27 cellular contexts compared by ENCODE assay signal in genomic region chr21:34941162-34941561, GRCh38.
A peak's percentile ranks its signal among the peaks of the same experiment; 100 is the strongest.
DNase-seq lines count a peak whose midpoint lies in the region; ATAC-seq, FAIRE-seq and TF ChIP-seq lines count a peak whose summit lies in the region.
"Had no signal": no experiment of that assay in that cellular context is flagged by ENCODE, and none has a peak within 500 bp of the region (broad histone marks: within the 10 kb centered on the region; RNA-seq: fewer than 3 reads in every experiment).

No MANE protein-coding gene starts in this region.

- peak overlapping the region; percentile 21 for H3K27ac Mint-ChIP-seq in activated CD8-positive, alpha-beta T cell treated with anti-CD3 and anti-CD28 coated beads for 36 hours
- H3K27ac Mint-ChIP-seq in activated CD8-positive, alpha-beta T cell treated with anti-CD3 and anti-CD28 coated beads, Interleukin-2, amount 10 ng/mL, durations not matched to agents 7 days and 5 days, result no peak overlapping the region
- peak overlapping the region; percentile 58 for H3K27ac Mint-ChIP-seq in central memory CD8-positive, alpha-beta T cell (ENCODE audit: low read depth)
- H3K27ac Mint-ChIP-seq: activated CD4-positive, alpha-beta memory T cell treated with anti-CD3 and anti-CD28 coated beads for 36 hours had no signal

- no peaks in the 10 kb centered on the region for H3K9me3 Mint-ChIP-seq in activated CD8-positive, alpha-beta T cell treated with anti-CD3 and anti-CD28 coated beads for 36 hours
- no peaks in the 10 kb centered on the region for H3K9me3 Mint-ChIP-seq in activated CD8-positive, alpha-beta T cell treated with anti-CD3 and anti-CD28 coated beads, Interleukin-2, amount 10 ng/mL, durations not matched to agents 7 days and 5 days (ENCODE audit: insufficient read depth)
- no peaks in the 10 kb centered on the region for H3K9me3 Mint-ChIP-seq in central memory CD8-positive, alpha-beta T cell
- H3K9me3 Mint-ChIP-seq: activated CD4-positive, alpha-beta memory T cell treated with anti-CD3 and anti-CD28 coated beads for 36 hours had no signal

- WGBS in pancreas, 2 donors, result 50 to 51% methylated on average over 2 of the region's 2 CpGs

- FAIRE-seq in pancreas (lab: Jason Lieb, UNC), result no peak
- FAIRE-seq: endothelial cell of umbilical vein had no signal

- CTCF ChIA-PET in activated CD8-positive, alpha-beta T cell treated with anti-CD3 and anti-CD28 coated beads for 36 hours (lab: Charles Lee), result interaction anchor here (1.1 to 1.4 kb wide), 2 partner anchors 45 to 49 kb away, joined by 3 read pairs; no protein-coding TSS in a partner anchor
- CTCF ChIA-PET in activated CD8-positive, alpha-beta T cell treated with anti-CD3 and anti-CD28 coated beads, Interleukin-2, amount 10 ng/mL, durations not matched to agents 7 days and 5 days (lab: Charles Lee), result no interaction called here

- H3K4me3 ChIP-seq in neutrophil (ENCODE audit: low read depth in 1 of 2, low read length in 1 of 2) (no peak overlapping the region), pancreas (no peak overlapping the region)
- H3K4me3 ChIP-seq: psoas muscle, tibial artery had no signal

- intact Hi-C loops in activated CD8-positive, alpha-beta T cell treated with anti-CD3 and anti-CD28 coated beads for 36 hours (cut with micrococcal nuclease), result loop anchor here (5.0 kb wide), 1 partner anchor 106 kb away; the partner anchor contains the start of gene RUNX1
- intact Hi-C loops in pancreas (cut with DNase I), result no loop called here

- H3K36me3 ChIP-seq in neutrophil, result no peaks in the 10 kb centered on the region
- H3K36me3 ChIP-seq in pancreas, result no peaks in the 10 kb centered on the region
- H3K36me3 ChIP-seq: tibial artery had no signal

- TF ChIP-seq CTCF in activated CD8-positive, alpha-beta T cell treated with anti-CD3 and anti-CD28 coated beads for 36 hours (IDR thresholded peaks at IDR 0.05), result no peak
- TF ChIP-seq CTCF in neutrophil (IDR thresholded peaks at IDR 0.05) (no peak), pancreas (IDR thresholded peaks at IDR 0.05) (no peak)

- no peaks in the 10 kb centered on the region for H3K9me3 ChIP-seq in neutrophil
- no peaks in the 10 kb centered on the region for H3K9me3 ChIP-seq in pancreas
- H3K9me3 ChIP-seq: psoas muscle, SK-N-SH, tibial artery had no signal

- H3K27ac ChIP-seq in neutrophil, result peak overlapping the region; percentile 56
- no peak overlapping the region for H3K27ac ChIP-seq in pancreas
- H3K27ac ChIP-seq: psoas muscle, RWPE1, tibial artery had no signal

- H3K27me3 ChIP-seq in neutrophil (no peaks in the 10 kb centered on the region), pancreas (peaks cover 0 to 3% (median 0%) of the 10 kb centered on the region in 4 donors)

- peaks cover 29 to 69% of the 10 kb centered on the region in 2 experiments for H3K4me1 ChIP-seq in neutrophil (ENCODE audit: control insufficient read depth in 1 of 2, insufficient read depth in 1 of 2, low read depth in 1 of 2, low read length in 1 of 2)
- no peaks in the 10 kb centered on the region for H3K4me1 ChIP-seq in pancreas
- H3K4me1 ChIP-seq: psoas muscle, tibial artery had no signal

- POLR2A ChIA-PET in activated CD8-positive, alpha-beta T cell treated with anti-CD3 and anti-CD28 coated beads for 36 hours (lab: Charles Lee), result interaction anchor here (1.4 kb wide), 1 partner anchor 54 kb away, joined by 7 read pairs; no protein-coding TSS in a partner anchor
- POLR2A ChIA-PET in activated CD8-positive, alpha-beta T cell treated with anti-CD3 and anti-CD28 coated beads, Interleukin-2, amount 10 ng/mL, durations not matched to agents 7 days and 5 days (lab: Charles Lee), result no interaction called here

- no peak overlapping the region for H3K4me3 Mint-ChIP-seq in activated CD8-positive, alpha-beta T cell treated with anti-CD3 and anti-CD28 coated beads for 36 hours
- no peak overlapping the region for H3K4me3 Mint-ChIP-seq in activated CD8-positive, alpha-beta T cell treated with anti-CD3 and anti-CD28 coated beads, Interleukin-2, amount 10 ng/mL, durations not matched to agents 7 days and 5 days
- no peak overlapping the region for H3K4me3 Mint-ChIP-seq in central memory CD8-positive, alpha-beta T cell
- H3K4me3 Mint-ChIP-seq: activated CD4-positive, alpha-beta memory T cell treated with anti-CD3 and anti-CD28 coated beads for 36 hours had no signal

- no peak for DNase-seq in activated CD8-positive, alpha-beta T cell treated with anti-CD3 and anti-CD28 coated beads for 36 hours
- DNase-seq in activated CD8-positive, alpha-beta T cell treated with anti-CD3 and anti-CD28 coated beads, Interleukin-2, amount 10 ng/mL, durations not matched to agents 7 days and 5 days, result no peak
- DNase-seq in OCI-M1 (lab: John Stamatoyannopoulos, UW), result peak; percentile 23
- DNase-seq in central memory CD8-positive, alpha-beta T cell (ENCODE audit: low spot score in 2 of 2), result no peak
- no peak for DNase-seq in DMS153 treated with DMSO at 0.1 percent for 48 hours (lab: John Stamatoyannopoulos, UW; ENCODE audit: unreplicated experiment)
- no peak for DNase-seq in stimulated activated naive CD4-positive, alpha-beta T cell treated with Interleukin-2 at 50 U/mL for 16 hours (lab: John Stamatoyannopoulos, UW)
- DNase-seq in pancreas, result no peak
- DNase-seq: 8988T; activated CD4-positive, alpha-beta memory T cell treated with anti-CD3 and anti-CD28 coated beads for 36 hours; activated naive CD4-positive, alpha-beta T cell; activated T-cell treated with anti-CD3 and anti-CD28 coated beads for 4 hours; anterior cingulate cortex; Calu3; caudate nucleus; dermis blood vessel endothelial cell; glutamatergic neuron; left colon; MM.1S; NCI-H1436; NCI-H524; psoas muscle; SK-N-SH; T-helper 9 cell; tibial artery had no signal

- no peaks in the 10 kb centered on the region for H3K27me3 Mint-ChIP-seq in activated CD8-positive, alpha-beta T cell treated with anti-CD3 and anti-CD28 coated beads for 36 hours
- H3K27me3 Mint-ChIP-seq in activated CD8-positive, alpha-beta T cell treated with anti-CD3 and anti-CD28 coated beads, Interleukin-2, amount 10 ng/mL, durations not matched to agents 7 days and 5 days (ENCODE audit: low read depth), result peaks cover 6% of the 10 kb centered on the region
- H3K27me3 Mint-ChIP-seq in central memory CD8-positive, alpha-beta T cell, result no peaks in the 10 kb centered on the region
- H3K27me3 Mint-ChIP-seq: activated CD4-positive, alpha-beta memory T cell treated with anti-CD3 and anti-CD28 coated beads for 36 hours had no signal

- H3K36me3 Mint-ChIP-seq in activated CD8-positive, alpha-beta T cell treated with anti-CD3 and anti-CD28 coated beads for 36 hours (ENCODE audit: low read depth), result peaks cover 3% of the 10 kb centered on the region
- H3K36me3 Mint-ChIP-seq in activated CD8-positive, alpha-beta T cell treated with anti-CD3 and anti-CD28 coated beads, Interleukin-2, amount 10 ng/mL, durations not matched to agents 7 days and 5 days (ENCODE audit: low read depth), result peaks cover 11% of the 10 kb centered on the region
- H3K36me3 Mint-ChIP-seq in central memory CD8-positive, alpha-beta T cell (ENCODE audit: insufficient read depth), result peaks cover 3% of the 10 kb centered on the region
- H3K36me3 Mint-ChIP-seq: activated CD4-positive, alpha-beta memory T cell treated with anti-CD3 and anti-CD28 coated beads for 36 hours had no signal

- H3K4me1 Mint-ChIP-seq in activated CD8-positive, alpha-beta T cell treated with anti-CD3 and anti-CD28 coated beads for 36 hours (ENCODE audit: low read depth), result peaks cover 92% of the 10 kb centered on the region
- peaks cover 39% of the 10 kb centered on the region for H3K4me1 Mint-ChIP-seq in activated CD8-positive, alpha-beta T cell treated with anti-CD3 and anti-CD28 coated beads, Interleukin-2, amount 10 ng/mL, durations not matched to agents 7 days and 5 days (ENCODE audit: low read depth)
- peaks cover 68% of the 10 kb centered on the region for H3K4me1 Mint-ChIP-seq in central memory CD8-positive, alpha-beta T cell

- no peak for ATAC-seq in activated CD8-positive, alpha-beta T cell treated with anti-CD3 and anti-CD28 coated beads for 36 hours
- ATAC-seq in activated CD8-positive, alpha-beta T cell treated with anti-CD3 and anti-CD28 coated beads, Interleukin-2, amount 10 ng/mL, durations not matched to agents 7 days and 5 days, result no peak
- no peak for ATAC-seq in central memory CD8-positive, alpha-beta T cell (replicated peaks; ENCODE audit: extremely low read depth, poor library complexity, severe bottlenecking)
- no peak for ATAC-seq in pancreas
- ATAC-seq: left colon had no signal
